In the genomic region with DNA sequence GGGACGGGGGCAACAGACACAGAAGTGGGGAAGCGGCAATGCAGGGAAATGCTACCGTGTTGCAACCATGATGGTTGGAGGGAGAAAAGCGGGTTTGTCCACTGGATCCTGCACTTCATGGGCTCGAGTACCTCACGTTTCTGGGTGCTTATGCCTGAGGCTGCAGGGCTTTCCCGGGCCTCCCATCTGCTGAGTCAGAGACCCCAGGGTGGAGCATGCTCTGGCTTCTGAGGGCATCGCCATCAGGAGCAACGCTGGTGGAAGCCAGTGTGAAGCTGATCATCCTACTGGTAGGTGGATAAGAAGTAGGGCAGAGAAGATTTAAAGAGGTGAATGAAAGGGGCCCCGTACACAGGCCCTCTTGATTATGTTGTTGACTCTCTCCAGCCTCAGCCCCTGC, we compare ENCODE assay signal across 18 cellular contexts. TPM values are rescaled to one million over a fixed set of nuclear protein-coding genes. Genes with fewer than 3 reads are reported as not detected.
A peak's percentile ranks its signal among the peaks of the same experiment; 100 is the strongest.
DNase-seq lines count a peak whose midpoint lies in the region; ATAC-seq and TF ChIP-seq lines count a peak whose summit lies in the region.
"Had no signal": no experiment of that assay in that cellular context is flagged by ENCODE, and none has a peak within 500 bp of the region (broad histone marks: within the 10 kb centered on the region; RNA-seq: fewer than 3 reads in every experiment).

No MANE protein-coding gene starts in this region.

- H3K56ac ChIP-seq in H9 (ENCODE audit: insufficient read length, low read depth, low read length) = no peak overlapping the region

- H3K23me2 ChIP-seq in H9 (ENCODE audit: insufficient read length, low read depth, low read length, poor library complexity, severe bottlenecking) = no peaks in the 10 kb centered on the region

- H2AK5ac ChIP-seq in H9 (ENCODE audit: insufficient read length, low read length) = peak overlapping the region; percentile 86

- H4K20me1 ChIP-seq in H9 (ENCODE audit: control insufficient read depth, insufficient read depth, insufficient read length) = peaks cover 2% of the 10 kb centered on the region

- H3K9ac ChIP-seq in H9 (ENCODE audit: extremely low read depth, insufficient read length, low read length) (no peak overlapping the region), iPS-20b (ENCODE audit: low read depth, low read length) (no peak overlapping the region)

- H3T11ph ChIP-seq in H9 (ENCODE audit: low read length) = no peak overlapping the region

- H3K4me3 ChIP-seq in iPS-20b (ENCODE audit: low read length) = no peak overlapping the region
- H3K4me3 ChIP-seq: GM12878 had no signal

- H3K27me3 Mint-ChIP-seq in CD14-positive monocyte (ENCODE audit: low read depth in 3 of 3) (peaks cover 12 to 28% (median 15%) of the 10 kb centered on the region in 3 donors), H9 (ENCODE audit: low read depth) (peaks cover 22% of the 10 kb centered on the region), osteocyte (ENCODE audit: unreplicated experiment) (peaks cover 6% of the 10 kb centered on the region)

- no peak overlapping the region for H2BK120ac ChIP-seq in H9 (ENCODE audit: low read depth, low read length, poor library complexity, severe bottlenecking)

- H4K5ac ChIP-seq in H9 (ENCODE audit: insufficient read length, low read depth, low read length) = no peak overlapping the region

- peak overlapping the region; percentile 68 for H2BK12ac ChIP-seq in H9 (ENCODE audit: insufficient read length, low read depth, low read length)

- H4K91ac ChIP-seq in H9 (ENCODE audit: insufficient read length, low read depth, low read length) = no peak overlapping the region

- no peaks in the 10 kb centered on the region for H3K27me3 ChIP-seq in H9 (ENCODE audit: insufficient read depth, low read length)
- H3K27me3 ChIP-seq in iPS-20b (ENCODE audit: insufficient read depth, low read length) = peaks cover 8% of the 10 kb centered on the region; the same call in 1 of the 2 replicates
- H3K27me3 ChIP-seq: BE2C had no signal

- H3K27ac Mint-ChIP-seq in CD14-positive monocyte (no peak overlapping the region), H9 (0 out of 7 replicates have a peak overlapping the region, but pooled peaks of 1 of the 3 experiments have one; percentile 6), osteocyte (ENCODE audit: unreplicated experiment) (no peak overlapping the region)
- H3K27ac Mint-ChIP-seq: CD8-positive, alpha-beta T cell; HFFc6 had no signal

- peaks cover 24% of the 10 kb centered on the region for H3K4me1 Mint-ChIP-seq in CD14-positive monocyte
- peaks cover 27 to 48% of the 10 kb centered on the region in 2 experiments for H3K4me1 Mint-ChIP-seq in H9
- peaks cover 8% of the 10 kb centered on the region for H3K4me1 Mint-ChIP-seq in osteocyte (ENCODE audit: unreplicated experiment)

- H4K8ac ChIP-seq in H9 (replicated peaks; ENCODE audit: insufficient read length, low read depth, low read length) = no peak overlapping the region

- H3K79me1 ChIP-seq in H9 (ENCODE audit: insufficient read depth, low read depth, low read length, poor library complexity, severe bottlenecking) = no peaks in the 10 kb centered on the region

- H3K4me1 ChIP-seq in H9 (ENCODE audit: insufficient read depth, low read length) = peaks cover 5% of the 10 kb centered on the region; the same call in 1 of the 2 replicates
- peaks cover 5% of the 10 kb centered on the region; the same call in 1 of the 2 replicates for H3K4me1 ChIP-seq in iPS-20b (ENCODE audit: insufficient read depth, low read length)

- no peaks in the 10 kb centered on the region for H3K79me2 ChIP-seq in H9 (ENCODE audit: insufficient read depth, low read length)

- no peak for ATAC-seq in HG02798 (IDR thresholded peaks at IDR 0.05; ENCODE audit: poor library complexity, unreplicated experiment)
- ATAC-seq: CD8-positive, alpha-beta T cell; GM12878 had no signal

- H2AFZ ChIP-seq in H9 (ENCODE audit: low read length) = no peak overlapping the region

- no peak overlapping the region for H2BK15ac ChIP-seq in H9 (ENCODE audit: low read depth, low read length)

- H3K27ac ChIP-seq in H9 (ENCODE audit: insufficient read length, low read depth, low read length) (no peak overlapping the region), iPS-20b (ENCODE audit: low read length) (peak overlapping the region; percentile 24)
- H3K27ac ChIP-seq: C4-2B, HL-60 had no signal

- WGBS in H9 (ENCODE audit: extremely low coverage, insufficient read length, low lambda C conversion rate) = no CpG with 5 or more reads among the region's 10 CpGs

- H3K4me3 Mint-ChIP-seq in CD14-positive monocyte (no peak overlapping the region), H9 (no peak overlapping the region), osteocyte (ENCODE audit: unreplicated experiment) (no peak overlapping the region)
- H3K4me3 Mint-ChIP-seq: CD8-positive, alpha-beta T cell; HFFc6 had no signal

- TF ChIP-seq CTCF in CD14-positive monocyte (IDR thresholded peaks at IDR 0.05) = no peak
- no peak for TF ChIP-seq CTCF in H9 (conservative IDR thresholded peaks at IDR 0.05)
- TF ChIP-seq CTCF in osteocyte (IDR thresholded peaks at IDR 0.05) = no peak

- H3K36me3 ChIP-seq in iPS-20b (ENCODE audit: insufficient read depth, low read depth, low read length) = no peaks in the 10 kb centered on the region
- H3K36me3 ChIP-seq: BE2C had no signal

- H3K9me3 Mint-ChIP-seq in CD14-positive monocyte (peaks cover 18 to 26% (median 21%) of the 10 kb centered on the region in 7 donors), H9 (peaks cover 28 to 29% of the 10 kb centered on the region in 2 experiments), osteocyte (ENCODE audit: unreplicated experiment) (peaks cover 8% of the 10 kb centered on the region)

- intact Hi-C loops in CD14-positive monocyte (cut with micrococcal nuclease) = no loop called here

- H2BK5ac ChIP-seq in H9 (ENCODE audit: insufficient read length, low read length) = no peak overlapping the region

- H3K4ac ChIP-seq in H9 (ENCODE audit: low read depth, low read length) = no peak overlapping the region

- peak overlapping the region; percentile 84 for H3K18ac ChIP-seq in H9 (ENCODE audit: insufficient read length, low read depth, low read length)

- H3K4me2 ChIP-seq in H9 (ENCODE audit: insufficient read depth, insufficient read length, low read length) = no peak overlapping the region

- H3K14ac ChIP-seq in H9 (ENCODE audit: insufficient read depth, low read length) = peak overlapping the region; percentile 32

- DNase-seq in CD14-positive monocyte (ENCODE audit: low spot score) (peak; percentile 8), H9 (no peak), osteocyte (ENCODE audit: extremely low spot score, unreplicated experiment) (peak; percentile 68), NCI-H510A (lab: John Stamatoyannopoulos, UW) (no peak), RPMI8226 (no peak), HuH-7 (ENCODE audit: low spot score) (no peak)
- DNase-seq: BE2C; CD8-positive, alpha-beta T cell; COR-L47; GOT3; HCEC 1CT; HFFc6; KBM-7 had no signal

- H3K9me3 ChIP-seq in H9 (ENCODE audit: control insufficient read depth, low read depth, low read length) (peaks cover 4% of the 10 kb centered on the region), iPS-20b (ENCODE audit: insufficient read depth, low read depth, low read length) (0 out of 2 replicates have a peak, but pooled peaks cover 2% of the 10 kb centered on the region)
- H3K9me3 ChIP-seq: BE2C had no signal

- no peak overlapping the region for H2BK20ac ChIP-seq in H9 (ENCODE audit: low read depth, low read length, poor library complexity, severe bottlenecking)

- no peaks in the 10 kb centered on the region for H3K36me3 Mint-ChIP-seq in CD14-positive monocyte
- H3K36me3 Mint-ChIP-seq in H9 (ENCODE audit: insufficient read depth in 1 of 3, low read depth in 3 of 3) = peaks cover 11 to 32% (median 16%) of the 10 kb centered on the region in 3 experiments
- no peaks in the 10 kb centered on the region for H3K36me3 Mint-ChIP-seq in osteocyte (ENCODE audit: unreplicated experiment)
- H3K36me3 Mint-ChIP-seq: CD8-positive, alpha-beta T cell had no signal

- H3K23ac ChIP-seq in H9 (ENCODE audit: insufficient read length, low read depth, low read length) = no peak overlapping the region

RNA-seq across cellular contexts. Expression of a gene that starts 5.0 kb away (rescaled TPM):
- polyA plus RNA-seq in CD14-positive monocyte = 1 to 10 TPM; 4.7 to 4.9 TPM
- total RNA-seq in H9 (2021) = 0.09 and 0.52 TPM in 2 replicates
- 1.0 and 1.5 TPM in 2 replicates for total RNA-seq in osteocyte
- total RNA-seq: CD8-positive, alpha-beta T cell; HFFc6 had no signal

Comparison
In these comparisons a context has a peak if more than half of its experiments do, and no peak if none do; other contexts are left out.
1. DNase-seq: peak in CD14-positive monocyte (single experiment) and osteocyte (single experiment); none in H9 (single experiment), NCI-H510A (single experiment), RPMI8226 (single experiment) and HuH-7 (single experiment).